23 cellular contexts compared by ENCODE assay signal in genomic region chr13:40290758-40291157, GRCh38.
"Had no signal": no experiment of that assay in that cellular context is flagged by ENCODE, and none has a peak within 500 bp of the region (broad histone marks: within the 10 kb centered on the region; RNA-seq: fewer than 3 reads in every experiment).

No MANE protein-coding gene starts in this region.

- H3K27me3 Mint-ChIP-seq: dendritic cell treated with granulocyte-macrophage colony-stimulating factor and Interleukin-4, amounts not matched to agents 40 ng/mL and 50 ng/mL, for 4 days; effector memory CD8-positive, alpha-beta T cell; naive B cell had no signal

- H3K4me3 Mint-ChIP-seq: dendritic cell treated with granulocyte-macrophage colony-stimulating factor and Interleukin-4, amounts not matched to agents 40 ng/mL and 50 ng/mL, for 4 days; effector memory CD8-positive, alpha-beta T cell; endodermal cell; mesothelial cell of epicardium; naive B cell; naive thymus-derived CD8-positive, alpha-beta T cell had no signal

- H3K4me1 Mint-ChIP-seq: endodermal cell, mesothelial cell of epicardium, naive B cell had no signal

- DNase-seq: cortex of kidney; effector CD8-positive, alpha-beta T cell; effector memory CD8-positive, alpha-beta T cell; endodermal cell; erythroblast; esophagus squamous epithelium; foreskin fibroblast; foreskin melanocyte; gastrocnemius medialis; glutamatergic neuron; head of caudate nucleus; heart right ventricle; hippocampal formation; left cardiac atrium; left lung; left ventricle myocardium superior; lower lobe of right lung; mesenchymal stem cell; mucosa of descending colon; naive B cell; naive thymus-derived CD8-positive, alpha-beta T cell had no signal

- H3K27ac Mint-ChIP-seq: dendritic cell treated with granulocyte-macrophage colony-stimulating factor and Interleukin-4, amounts not matched to agents 40 ng/mL and 50 ng/mL, for 4 days; effector memory CD8-positive, alpha-beta T cell; endodermal cell; mesothelial cell of epicardium; naive thymus-derived CD8-positive, alpha-beta T cell had no signal

- H3K9me3 Mint-ChIP-seq: effector memory CD8-positive, alpha-beta T cell had no signal
